In genomic region chr16:72501739-72502653, GRCh38 we compare ENCODE assay signal across 9 cellular contexts.
DNase-seq lines count a peak whose midpoint lies in the region; ATAC-seq and TF ChIP-seq lines count a peak whose summit lies in the region.
"Had no signal": no experiment of that assay in that cellular context is flagged by ENCODE, and none has a peak within 500 bp of the region (broad histone marks: within the 10 kb centered on the region; RNA-seq: fewer than 3 reads in every experiment).

No MANE protein-coding gene starts in this region.

- no peaks in the 10 kb centered on the region for H3K9me3 ChIP-seq in SU-DHL-6 (ENCODE audit: insufficient read depth, low read length)
- no peaks in the 10 kb centered on the region for H3K9me3 ChIP-seq in liver (ENCODE audit: control insufficient read depth in 4 of 4, low read length in 3 of 4)

- H3K36me3 ChIP-seq in SU-DHL-6 (ENCODE audit: low read length) = no peaks in the 10 kb centered on the region
- H3K36me3 ChIP-seq in liver (ENCODE audit: control insufficient read depth in 4 of 4, insufficient read depth in 3 of 4, low read depth in 1 of 4, low read length in 3 of 4) = no peaks in the 10 kb centered on the region

- H3K4me3 ChIP-seq in SU-DHL-6 (ENCODE audit: insufficient read depth, low read length, poor library complexity, severe bottlenecking) (no peak overlapping the region), liver (ENCODE audit: low read depth in 1 of 3, low read length in 3 of 3) (no peak overlapping the region)

- H3K4me3 Mint-ChIP-seq in HFFc6 = no peak overlapping the region
- H3K4me3 Mint-ChIP-seq: CD4-positive, alpha-beta memory T cell had no signal

- no peaks in the 10 kb centered on the region for H3K36me3 Mint-ChIP-seq in HFFc6 (ENCODE audit: low read depth)
- H3K36me3 Mint-ChIP-seq: CD4-positive, alpha-beta memory T cell had no signal

- H3K4me2 ChIP-seq in SU-DHL-6 (ENCODE audit: low read depth, low read length, poor library complexity, severe bottlenecking) = no peak overlapping the region

- H3K9ac ChIP-seq in SU-DHL-6 (ENCODE audit: low read length) (no peak overlapping the region), liver (ENCODE audit: low read depth in 1 of 2, low read length in 2 of 2) (no peak overlapping the region)

- no peaks in the 10 kb centered on the region for H3K9me2 ChIP-seq in SU-DHL-6 (replicated peaks; ENCODE audit: insufficient read depth, low read length)

- H3K27ac Mint-ChIP-seq in HFFc6 = no peak overlapping the region

- no peak overlapping the region for H3K27ac ChIP-seq in SU-DHL-6 (ENCODE audit: low read depth, low read length)
- H3K27ac ChIP-seq in liver (ENCODE audit: low read depth in 1 of 2, low read length in 2 of 2) = no peak overlapping the region

- DNase-seq in SIG-M5 treated with dmso at 0.1 percent for 504 hours (lab: John Stamatoyannopoulos, UW; ENCODE audit: unreplicated experiment) = peak; percentile 44
- DNase-seq in SIG-M5 (lab: John Stamatoyannopoulos, UW) = no peak
- DNase-seq in HFFc6 = peak; percentile 60
- DNase-seq in NCI-H1417 (lab: John Stamatoyannopoulos, UW) = peak; percentile 40 to 87 (median 61)
- DNase-seq in dermis microvascular lymphatic vessel endothelial cell (ENCODE audit: low read depth in 2 of 2) = peak; percentile 65 to 78
- DNase-seq in stimulated activated naive CD8-positive, alpha-beta T cell treated with anti-CD3 and anti-CD28 coated beads, Interleukin-15, Interleukin-2, amounts not matched to agents 100 U/mL and 50 U/mL, for 24 hours = peak; percentile 50

- H3K27me3 ChIP-seq in SU-DHL-6 (ENCODE audit: low read length) (no peaks in the 10 kb centered on the region), liver (ENCODE audit: control insufficient read depth in 4 of 4, insufficient read depth in 4 of 4, low read length in 3 of 4) (no peaks in the 10 kb centered on the region)

- H2AFZ ChIP-seq in SU-DHL-6 (ENCODE audit: low read depth, low read length, severe bottlenecking) = no peak overlapping the region

- 83% methylated on average over 3 of the region's 3 CpGs for WGBS in liver

- H3K27me3 Mint-ChIP-seq in HFFc6 (ENCODE audit: insufficient read depth) = no peaks in the 10 kb centered on the region

- TF ChIP-seq CTCF in HFFc6 (IDR thresholded peaks at IDR 0.05) (peak; percentile 87), SU-DHL-6 (IDR thresholded peaks at IDR 0.05; ENCODE audit: insufficient read depth, low read length, poor library complexity, severe bottlenecking) (peak; percentile 76), liver (IDR thresholded peaks at IDR 0.05; ENCODE audit: low read depth, low read length, missing input control) (peak; percentile 82)

- ATAC-seq in stimulated activated naive CD8-positive, alpha-beta T cell treated with anti-CD3 and anti-CD28 coated beads, Interleukin-15, Interleukin-2, amounts not matched to agents 100 U/mL and 50 U/mL, for 24 hours = peak; percentile 78

- no peaks in the 10 kb centered on the region for H3K79me2 ChIP-seq in SU-DHL-6 (ENCODE audit: insufficient read depth, low read length)

- H3K9me3 Mint-ChIP-seq in HFFc6 = no peaks in the 10 kb centered on the region
- H3K9me3 Mint-ChIP-seq: CD4-positive, alpha-beta memory T cell had no signal

- TF ChIP-seq RAD21 in liver (IDR thresholded peaks at IDR 0.05) = peak; percentile 96 to 98

- H3K4me1 Mint-ChIP-seq in HFFc6 (ENCODE audit: low read depth) = peaks cover 40% of the 10 kb centered on the region

- no peaks in the 10 kb centered on the region for H4K20me1 ChIP-seq in SU-DHL-6 (ENCODE audit: low read depth, low read length)

- H3K4me1 ChIP-seq in liver (ENCODE audit: control insufficient read depth in 4 of 4, insufficient read depth in 4 of 4, low read length in 3 of 4) = no peaks in the 10 kb centered on the region

- no peaks in the 10 kb centered on the region for H3F3A ChIP-seq in SU-DHL-6 (ENCODE audit: insufficient read depth)

TF ChIP-seq in liver, 16 proteins besides CTCF, POLR2A, EP300 and RAD21:
- no peak for TF ChIP-seq REST (IDR thresholded peaks at IDR 0.05)
- TF ChIP-seq HNF4A (conservative IDR thresholded peaks at IDR 0.05) = no peak
- no peak for TF ChIP-seq GABPA (IDR thresholded peaks at IDR 0.05 in 1 of 2, conservative IDR thresholded peaks at IDR 0.05 in 1 of 2)
- TF ChIP-seq NR2F2 (IDR thresholded peaks at IDR 0.05) = no peak
- no peak for TF ChIP-seq YY1 (IDR thresholded peaks at IDR 0.05)
- TF ChIP-seq TAF1 (conservative IDR thresholded peaks at IDR 0.05) = no peak
- peak in 1 of 2 donors; percentile 47 for TF ChIP-seq JUND (IDR thresholded peaks at IDR 0.05)
TF ChIP-seq in liver: peak in this region for 1.
